Comparison of ENCODE assay signal across 7 cellular contexts in genomic region chr3:195260286-195260905, GRCh38.
DNase-seq lines count a peak whose midpoint lies in the region; TF ChIP-seq lines count a peak whose summit lies in the region.

No MANE protein-coding gene starts in this region.

- H3K4me3 Mint-ChIP-seq in activated naive CD8-positive, alpha-beta T cell = peak overlapping the region; percentile 81

- no peaks in the 10 kb centered on the region for H3K36me3 ChIP-seq in iPS DF 6.9 (ENCODE audit: control insufficient read depth, insufficient read depth, low read length)

- H3K36me3 Mint-ChIP-seq in activated naive CD8-positive, alpha-beta T cell = peaks cover 5% of the 10 kb centered on the region

- peak; percentile 28 for DNase-seq in GM12865 (ENCODE audit: low read depth)
- no peak for DNase-seq in HFF-Myc (ENCODE audit: extremely low read depth, low read depth)
- DNase-seq in NCI-H2196 (lab: John Stamatoyannopoulos, UW; ENCODE audit: unreplicated experiment) = peak; percentile 57
- DNase-seq in iPS DF 6.9 (ENCODE audit: low read depth, low spot score) = no peak
- DNase-seq in skeletal muscle cell (ENCODE audit: low read depth) = no peak
- DNase-seq in NAMALWA (ENCODE audit: low spot score) = no peak

- no peak overlapping the region for H3K27ac Mint-ChIP-seq in activated naive CD8-positive, alpha-beta T cell

- no peaks in the 10 kb centered on the region for H3K27me3 Mint-ChIP-seq in activated naive CD8-positive, alpha-beta T cell

- H3K4me3 ChIP-seq in GM12865 (ENCODE audit: low read depth, low read length) (peak overlapping the region; percentile 46), HFF-Myc (replicated peaks; ENCODE audit: low read depth, low read length) (peak overlapping the region; percentile 56), iPS DF 6.9 (ENCODE audit: low read length) (peak overlapping the region; percentile 63; the same call in 1 of the 2 replicates), skeletal muscle cell (ENCODE audit: low read depth, low read length) (peak overlapping the region; percentile 71)

- peaks cover 17% of the 10 kb centered on the region for H3K4me1 Mint-ChIP-seq in activated naive CD8-positive, alpha-beta T cell (ENCODE audit: low read depth)

- TF ChIP-seq CTCF in GM12865 (IDR thresholded peaks at IDR 0.05; ENCODE audit: insufficient read depth, low read depth, low read length, missing control alignments) (no peak), HFF-Myc (IDR thresholded peaks at IDR 0.05; ENCODE audit: low read depth, low read length, missing control alignments) (peak; percentile 1)

- H3K9me3 ChIP-seq in iPS DF 6.9 (ENCODE audit: control insufficient read depth, insufficient read depth, low read length) = no peaks in the 10 kb centered on the region

- H3K4me1 ChIP-seq in iPS DF 6.9 (ENCODE audit: control insufficient read depth, insufficient read depth, low read length) = peaks cover 6% of the 10 kb centered on the region

- H3K27ac ChIP-seq in iPS DF 6.9 (ENCODE audit: low read length) = no peak overlapping the region

- no peaks in the 10 kb centered on the region for H3K27me3 ChIP-seq in iPS DF 6.9 (ENCODE audit: control insufficient read depth, insufficient read depth, low read length)

- WGBS in iPS DF 6.9 (ENCODE audit: insufficient coverage, insufficient read length) = no CpG with 5 or more reads among the region's 41 CpGs

- no peaks in the 10 kb centered on the region for H3K9me3 Mint-ChIP-seq in activated naive CD8-positive, alpha-beta T cell (ENCODE audit: low read depth)

Comparison
In these comparisons a context has a peak if more than half of its experiments do, and no peak if none do; other contexts are left out.
1. DNase-seq: peak in GM12865 (single experiment) and NCI-H2196 (single experiment); none in HFF-Myc (single experiment), iPS DF 6.9 (single experiment), skeletal muscle cell (single experiment) and NAMALWA (single experiment).
2. Peak in every context shown above with its lines, with median percentiles within 50 percentile points of each other: H3K4me3 ChIP-seq.